ENCODE assay signal across 15 cellular contexts in genomic region chr7:81111781-81112540, GRCh38.
DNase-seq lines count a peak whose midpoint lies in the region; TF ChIP-seq lines count a peak whose summit lies in the region.
"Had no signal": no experiment of that assay in that cellular context is flagged by ENCODE, and none has a peak within 500 bp of the region (broad histone marks: within the 10 kb centered on the region; RNA-seq: fewer than 3 reads in every experiment).

No MANE protein-coding gene starts in this region.

- H3K4me1 ChIP-seq in SJSA1 (replicated peaks), result peaks cover 22% of the 10 kb centered on the region
- no peaks in the 10 kb centered on the region for H3K4me1 ChIP-seq in trophoblast cell (ENCODE audit: control insufficient read depth in 1 of 2, insufficient read depth in 2 of 2, low read length in 2 of 2)
- H3K4me1 ChIP-seq in right atrium auricular region, result no peaks in the 10 kb centered on the region
- H3K4me1 ChIP-seq: colonic mucosa, heart left ventricle had no signal

- no peak overlapping the region for H2BK12ac ChIP-seq in trophoblast cell (ENCODE audit: low read length)

- H3K23ac ChIP-seq in trophoblast cell (ENCODE audit: low read length), result no peak overlapping the region

- H4K8ac ChIP-seq in trophoblast cell (ENCODE audit: low read depth, low read length), result no peak overlapping the region

- in situ Hi-C loops in GM13976 (cut with MboI; ENCODE audit: low sequenced_read_pairs, unreplicated experiment), result no loop called here

- H2AFZ ChIP-seq in trophoblast cell (ENCODE audit: insufficient read depth, low read length, poor library complexity), result no peak overlapping the region

- H3K18ac ChIP-seq in trophoblast cell (ENCODE audit: low read length), result no peak overlapping the region

- no peak overlapping the region for H3K4ac ChIP-seq in trophoblast cell (ENCODE audit: low read depth, low read length)

- H3K9ac ChIP-seq in trophoblast cell (ENCODE audit: low read length), result no peak overlapping the region

- no peak overlapping the region for H2AK5ac ChIP-seq in trophoblast cell (ENCODE audit: low read length)

- H3K79me1 ChIP-seq in trophoblast cell (ENCODE audit: low read length), result no peaks in the 10 kb centered on the region

- H2BK5ac ChIP-seq in trophoblast cell (ENCODE audit: low read depth, low read length, poor library complexity), result no peak overlapping the region

- TF ChIP-seq CTCF in fibroblast of villous mesenchyme (IDR thresholded peaks at IDR 0.05; ENCODE audit: insufficient read depth, low read depth, low read length), result no peak
- TF ChIP-seq CTCF in right atrium auricular region (IDR thresholded peaks at IDR 0.05), result no peak
- no peak for TF ChIP-seq CTCF in GM13976 (IDR thresholded peaks at IDR 0.05; ENCODE audit: borderline replicate concordance, control extremely low read depth, extremely low read depth, insufficient read depth, missing control alignments)

- H4K12ac ChIP-seq in trophoblast cell (ENCODE audit: low read depth, low read length), result no peak overlapping the region

- H4K91ac ChIP-seq in trophoblast cell (ENCODE audit: low read depth, low read length), result no peak overlapping the region

- no peaks in the 10 kb centered on the region for H3K36me3 ChIP-seq in SJSA1
- no peaks in the 10 kb centered on the region for H3K36me3 ChIP-seq in trophoblast cell (ENCODE audit: control insufficient read depth in 1 of 2, insufficient read depth in 2 of 2, low read length in 2 of 2)
- no peaks in the 10 kb centered on the region for H3K36me3 ChIP-seq in right atrium auricular region
- H3K36me3 ChIP-seq: colonic mucosa, heart left ventricle had no signal

- no CpG with 5 or more reads among the region's 11 CpGs for WGBS in trophoblast cell (ENCODE audit: extremely low coverage, insufficient coverage, insufficient read length)

- H3K14ac ChIP-seq in trophoblast cell (ENCODE audit: low read length), result no peak overlapping the region

- H3K27ac ChIP-seq in SJSA1 (peak overlapping the region; percentile 85), trophoblast cell (ENCODE audit: low read depth, low read length) (peak overlapping the region; percentile 81), right atrium auricular region (no peak overlapping the region)
- H3K27ac ChIP-seq: C4-2B, colonic mucosa had no signal

- DNase-seq in Daoy (ENCODE audit: low read depth) (peak; percentile 33), SJSA1 (ENCODE audit: low read depth in 1 of 2, low spot score in 2 of 2) (peak; percentile 51 to 67), fibroblast of villous mesenchyme (ENCODE audit: low read depth) (peak; percentile 76), trophoblast cell (no peak), right atrium auricular region (ENCODE audit: low spot score) (no peak), GM13976 (ENCODE audit: low spot score) (no peak)
- DNase-seq in activated naive CD4-positive, alpha-beta T cell (lab: John Stamatoyannopoulos, UW), result no peak
- no peak for DNase-seq in stimulated activated CD4-positive, alpha-beta T cell treated with anti-CD3 and anti-CD28 coated beads, Interleukin-12 subunit alpha, Interleukin-12 subunit beta, amount 100 ng/mL, for 4 hours
- DNase-seq: activated gamma-delta T cell treated with Interleukin-2 at 50 U/mL for 16 hours; colonic mucosa; heart left ventricle; Karpas-422; NCI-H446; stimulated activated naive CD8-positive, alpha-beta T cell treated with anti-CD3 and anti-CD28 coated beads, Interleukin-15, Interleukin-2, amounts not matched to agents 100 U/mL and 50 U/mL, for 24 hours had no signal

- no peaks in the 10 kb centered on the region for H3K79me2 ChIP-seq in trophoblast cell (ENCODE audit: control insufficient read depth, insufficient read depth, low read length, poor library complexity)

- H3K27me3 ChIP-seq in SJSA1 (replicated peaks) (no peaks in the 10 kb centered on the region), trophoblast cell (ENCODE audit: insufficient read depth, low read length) (no peaks in the 10 kb centered on the region), right atrium auricular region (no peaks in the 10 kb centered on the region)
- H3K27me3 ChIP-seq: colonic mucosa, heart left ventricle had no signal

- H3K4me3 ChIP-seq in SJSA1, result no peak overlapping the region
- no peak overlapping the region for H3K4me3 ChIP-seq in fibroblast of villous mesenchyme (ENCODE audit: low read depth, low read length)
- H3K4me3 ChIP-seq in trophoblast cell (ENCODE audit: low read depth, low read length), result no peak overlapping the region
- H3K4me3 ChIP-seq in right atrium auricular region, result no peak overlapping the region
- H3K4me3 ChIP-seq: colonic mucosa, heart left ventricle had no signal

- H2BK120ac ChIP-seq in trophoblast cell (ENCODE audit: insufficient read depth, low read length, poor library complexity), result no peak overlapping the region

- H3K9me3 ChIP-seq in SJSA1 (replicated peaks) (no peaks in the 10 kb centered on the region), trophoblast cell (ENCODE audit: insufficient read depth, low read depth, low read length) (no peaks in the 10 kb centered on the region), right atrium auricular region (no peaks in the 10 kb centered on the region)
- H3K9me3 ChIP-seq: colonic mucosa, heart left ventricle had no signal

- H3K4me2 ChIP-seq in trophoblast cell (ENCODE audit: low read length), result peak overlapping the region; percentile 45

Comparison
In these comparisons a context has a peak if more than half of its experiments do, and no peak if none do; other contexts are left out.
1. DNase-seq: peak in Daoy (single experiment), SJSA1 (2 of 2) and fibroblast of villous mesenchyme (single experiment); none in trophoblast cell (0 of 2), activated naive CD4-positive, alpha-beta T cell (0 of 4), right atrium auricular region (single experiment), GM13976 (single experiment) and stimulated activated CD4-positive, alpha-beta T cell treated with anti-CD3 and anti-CD28 coated beads, Interleukin-12 subunit alpha, Interleukin-12 subunit beta, amount 100 ng/mL, for 4 hours (single experiment).
2. H3K27ac ChIP-seq: peak in SJSA1 (single experiment) and trophoblast cell (single experiment); none in right atrium auricular region (0 of 2).